ENCODE assay signal across 15 cellular contexts in genomic region chr17:65332779-65333178, GRCh38.
A peak's percentile ranks its signal among the peaks of the same experiment; 100 is the strongest.
DNase-seq lines count a peak whose midpoint lies in the region; ATAC-seq, FAIRE-seq and TF ChIP-seq lines count a peak whose summit lies in the region.
"Had no signal": no experiment of that assay in that cellular context is flagged by ENCODE, and none has a peak within 500 bp of the region (broad histone marks: within the 10 kb centered on the region; RNA-seq: fewer than 3 reads in every experiment).

No MANE protein-coding gene starts in this region.

- H3K36me3 ChIP-seq in HCT116 (ENCODE audit: control insufficient read depth in 1 of 2, insufficient read depth in 2 of 2, low read length in 2 of 2) (no peaks in the 10 kb centered on the region), astrocyte (ENCODE audit: insufficient read depth, low read length) (no peaks in the 10 kb centered on the region)
- H3K36me3 ChIP-seq: BLaER1 treated with 17β-estradiol and CSF1 and Interleukin-3, amounts not matched to agents 10 nM and 100 nM had no signal

- H3K79me2 ChIP-seq in HCT116 (ENCODE audit: insufficient read depth, low read length): no peaks in the 10 kb centered on the region
- no peaks in the 10 kb centered on the region for H3K79me2 ChIP-seq in astrocyte (ENCODE audit: insufficient read depth, low read length)

- no peaks in the 10 kb centered on the region for H3K9me3 Mint-ChIP-seq in activated T-cell treated with anti-CD3 and anti-CD28 coated beads, Interleukin-2, amount 50 U/mL, for 24 hours
- H3K9me3 Mint-ChIP-seq in astrocyte (ENCODE audit: unreplicated experiment) (peaks cover 7% of the 10 kb centered on the region), osteocyte (ENCODE audit: unreplicated experiment) (peaks cover 3% of the 10 kb centered on the region)

- no peaks in the 10 kb centered on the region for H3K9me3 ChIP-seq in HCT116 (ENCODE audit: control insufficient read depth in 1 of 2, insufficient read depth in 1 of 2, low read depth in 1 of 2, low read length in 2 of 2)
- H3K9me3 ChIP-seq in astrocyte (ENCODE audit: insufficient read depth, low read depth, low read length): no peaks in the 10 kb centered on the region

- peak; percentile 12; the same call in 1 of the 2 replicates for ATAC-seq in HCT116
- ATAC-seq: GM12878 had no signal

- H3K27ac Mint-ChIP-seq in activated T-cell treated with anti-CD3 and anti-CD28 coated beads, Interleukin-2, amount 50 U/mL, for 24 hours: peak overlapping the region; percentile 41
- H3K27ac Mint-ChIP-seq in astrocyte (ENCODE audit: unreplicated experiment) (peak overlapping the region; percentile 61), osteocyte (ENCODE audit: unreplicated experiment) (no peak overlapping the region)
- H3K27ac Mint-ChIP-seq: CD4-positive, CD25-positive, alpha-beta regulatory T cell had no signal

- TF ChIP-seq POLR2A in HCT116 (IDR thresholded peaks at IDR 0.05; ENCODE audit: borderline replicate concordance, extremely low read depth, insufficient read depth, insufficient read length): no peak

- CTCF ChIA-PET in HCT116 (lab: Charles Lee): no interaction called here

- H4K20me1 ChIP-seq in HCT116 (ENCODE audit: insufficient read depth) (no peaks in the 10 kb centered on the region), astrocyte (ENCODE audit: insufficient read depth, low read length) (no peaks in the 10 kb centered on the region)
- H4K20me1 ChIP-seq: BLaER1 treated with 17β-estradiol and CSF1 and Interleukin-3, amounts not matched to agents 10 nM and 100 nM had no signal

- no peak overlapping the region for H3K4me3 ChIP-seq in HCT116 (replicated peaks in 1 of 2; ENCODE audit: low read depth in 1 of 2, low read length in 2 of 2)
- no peak overlapping the region for H3K4me3 ChIP-seq in astrocyte (ENCODE audit: insufficient read depth, low read depth, low read length)
- H3K4me3 ChIP-seq: BLaER1 treated with 17β-estradiol and CSF1 and Interleukin-3, amounts not matched to agents 10 nM and 100 nM; GM12878 had no signal

- intact Hi-C loops in HCT116 (cut with micrococcal nuclease): no loop called here

- H3K4me2 ChIP-seq in HCT116 (ENCODE audit: low read length) (peak overlapping the region; percentile 47), astrocyte (ENCODE audit: low read length) (peak overlapping the region; percentile 36)
- H3K4me2 ChIP-seq: BLaER1 treated with 17β-estradiol and CSF1 and Interleukin-3, amounts not matched to agents 10 nM and 100 nM had no signal

- no peak for TF ChIP-seq RAD21 in HCT116 (IDR thresholded peaks at IDR 0.05; ENCODE audit: low read depth)

- peaks cover 19% of the 10 kb centered on the region for H3K27me3 Mint-ChIP-seq in activated T-cell treated with anti-CD3 and anti-CD28 coated beads, Interleukin-2, amount 50 U/mL, for 24 hours
- H3K27me3 Mint-ChIP-seq in astrocyte (ENCODE audit: low read depth, unreplicated experiment) (no peaks in the 10 kb centered on the region), osteocyte (ENCODE audit: unreplicated experiment) (peaks cover 37% of the 10 kb centered on the region)

- no TSS peak for BruUV-seq in HCT116 (replicated peaks; lab: Mats Ljungman, UMichigan)

- H3K4me3 Mint-ChIP-seq in activated T-cell treated with anti-CD3 and anti-CD28 coated beads, Interleukin-2, amount 50 U/mL, for 24 hours: no peak overlapping the region
- H3K4me3 Mint-ChIP-seq in astrocyte (ENCODE audit: unreplicated experiment) (no peak overlapping the region), osteocyte (ENCODE audit: unreplicated experiment) (no peak overlapping the region)
- H3K4me3 Mint-ChIP-seq: CD4-positive, CD25-positive, alpha-beta regulatory T cell had no signal

- H3K4me1 ChIP-seq in HCT116 (ENCODE audit: control insufficient read depth in 1 of 2, insufficient read depth in 2 of 2, low read length in 2 of 2) (peaks cover 10 to 13% of the 10 kb centered on the region in 2 experiments), astrocyte (ENCODE audit: insufficient read depth, low read length) (peaks cover 5% of the 10 kb centered on the region)
- H3K4me1 ChIP-seq: BLaER1 treated with 17β-estradiol and CSF1 and Interleukin-3, amounts not matched to agents 10 nM and 100 nM had no signal

- H3K9me2 ChIP-seq in HCT116 (ENCODE audit: insufficient read depth): no peaks in the 10 kb centered on the region

- no peaks in the 10 kb centered on the region for H3K27me3 ChIP-seq in HCT116 (ENCODE audit: insufficient read depth, low read length)
- no peaks in the 10 kb centered on the region for H3K27me3 ChIP-seq in astrocyte (ENCODE audit: insufficient read depth, low read length)
- H3K27me3 ChIP-seq: BLaER1 treated with 17β-estradiol and CSF1 and Interleukin-3, amounts not matched to agents 10 nM and 100 nM had no signal

- no peak overlapping the region for H3K27ac ChIP-seq in HCT116 (ENCODE audit: low read depth, low read length)
- peak overlapping the region; percentile 3 for H3K27ac ChIP-seq in astrocyte (ENCODE audit: low read depth, low read length)
- H3K27ac ChIP-seq: BLaER1 treated with 17β-estradiol and CSF1 and Interleukin-3, amounts not matched to agents 10 nM and 100 nM had no signal

- RAD21 ChIA-PET in HCT116 (lab: Charles Lee; ENCODE audit: low non-redundant PET in 1 of 2, low total read pairs in 2 of 2, uncharacterized antibody in 2 of 2, unreplicated experiment in 2 of 2): no interaction called here

- no peaks in the 10 kb centered on the region for H3K36me3 Mint-ChIP-seq in activated T-cell treated with anti-CD3 and anti-CD28 coated beads, Interleukin-2, amount 50 U/mL, for 24 hours (ENCODE audit: low read depth)
- H3K36me3 Mint-ChIP-seq in astrocyte (ENCODE audit: low read depth, unreplicated experiment) (peaks cover 4% of the 10 kb centered on the region), osteocyte (ENCODE audit: unreplicated experiment) (no peaks in the 10 kb centered on the region)
- H3K36me3 Mint-ChIP-seq: CD4-positive, CD25-positive, alpha-beta regulatory T cell had no signal

- no peak for TF ChIP-seq CTCF in HCT116 (IDR thresholded peaks at IDR 0.05 in 2 of 3, conservative IDR thresholded peaks at IDR 0.05 in 1 of 3; ENCODE audit: borderline replicate concordance in 1 of 3, insufficient read depth in 1 of 3, low read depth in 2 of 3, low read length in 2 of 3)
- no peak for TF ChIP-seq CTCF in astrocyte (IDR thresholded peaks at IDR 0.05; ENCODE audit: insufficient read depth, low read depth, low read length)
- TF ChIP-seq CTCF in osteocyte (IDR thresholded peaks at IDR 0.05): no peak

- H3K9ac ChIP-seq in HCT116 (ENCODE audit: low read length): no peak overlapping the region
- no peak overlapping the region for H3K9ac ChIP-seq in astrocyte (ENCODE audit: low read length)
- H3K9ac ChIP-seq: BLaER1 treated with 17β-estradiol and CSF1 and Interleukin-3, amounts not matched to agents 10 nM and 100 nM had no signal

- DNase-seq in activated T-cell treated with anti-CD3 and anti-CD28 coated beads, Interleukin-2, amount 50 U/mL, for 24 hours: no peak
- DNase-seq in activated T-cell treated with anti-CD3 and anti-CD28 coated beads, Interleukin-2, amount 50 U/mL, for 1 hour: no peak
- DNase-seq in HCT116 (ENCODE audit: low read depth, low spot score) (no peak), astrocyte (ENCODE audit: low read depth) (no peak), urothelium cell line (ENCODE audit: low spot score) (no peak), LoVo (ENCODE audit: low spot score) (no peak), osteocyte (ENCODE audit: extremely low spot score, unreplicated experiment) (no peak), DMS53 treated with DMSO at 0.1 percent for 48 hours (lab: John Stamatoyannopoulos, UW; ENCODE audit: unreplicated experiment) (no peak)
- DNase-seq: ACHN; CD4-positive, CD25-positive, alpha-beta regulatory T cell; DMS 273 treated with DMSO at 0.1 percent for 48 hours; DMS79 had no signal

- H2AFZ ChIP-seq in HCT116 (ENCODE audit: low read depth, low read length, poor library complexity, severe bottlenecking) (peak overlapping the region; percentile 85), astrocyte (ENCODE audit: low read depth, low read length) (no peak overlapping the region)

- no peak for FAIRE-seq in astrocyte (lab: Jason Lieb, UNC)
- FAIRE-seq in urothelium cell line (lab: Jason Lieb, UNC): peak; percentile 83
- FAIRE-seq: GM12878, GM18507 had no signal

- H3K4me1 Mint-ChIP-seq in activated T-cell treated with anti-CD3 and anti-CD28 coated beads, Interleukin-2, amount 50 U/mL, for 24 hours (ENCODE audit: low read depth): peaks cover 10% of the 10 kb centered on the region
- H3K4me1 Mint-ChIP-seq in astrocyte (ENCODE audit: low read depth, unreplicated experiment) (peaks cover 6% of the 10 kb centered on the region), osteocyte (ENCODE audit: unreplicated experiment) (no peaks in the 10 kb centered on the region)
- H3K4me1 Mint-ChIP-seq: CD4-positive, CD25-positive, alpha-beta regulatory T cell had no signal

- POLR2A ChIA-PET in HCT116 (lab: Charles Lee): no interaction called here

TF ChIP-seq in HCT116, 20 proteins besides CTCF, POLR2A, EP300 and RAD21:
- TF ChIP-seq CEBPB (IDR thresholded peaks at IDR 0.05; ENCODE audit: low read depth) (no peak), REST (IDR thresholded peaks at IDR 0.05; ENCODE audit: low read depth) (peak; percentile 37)
